In the genomic region with DNA sequence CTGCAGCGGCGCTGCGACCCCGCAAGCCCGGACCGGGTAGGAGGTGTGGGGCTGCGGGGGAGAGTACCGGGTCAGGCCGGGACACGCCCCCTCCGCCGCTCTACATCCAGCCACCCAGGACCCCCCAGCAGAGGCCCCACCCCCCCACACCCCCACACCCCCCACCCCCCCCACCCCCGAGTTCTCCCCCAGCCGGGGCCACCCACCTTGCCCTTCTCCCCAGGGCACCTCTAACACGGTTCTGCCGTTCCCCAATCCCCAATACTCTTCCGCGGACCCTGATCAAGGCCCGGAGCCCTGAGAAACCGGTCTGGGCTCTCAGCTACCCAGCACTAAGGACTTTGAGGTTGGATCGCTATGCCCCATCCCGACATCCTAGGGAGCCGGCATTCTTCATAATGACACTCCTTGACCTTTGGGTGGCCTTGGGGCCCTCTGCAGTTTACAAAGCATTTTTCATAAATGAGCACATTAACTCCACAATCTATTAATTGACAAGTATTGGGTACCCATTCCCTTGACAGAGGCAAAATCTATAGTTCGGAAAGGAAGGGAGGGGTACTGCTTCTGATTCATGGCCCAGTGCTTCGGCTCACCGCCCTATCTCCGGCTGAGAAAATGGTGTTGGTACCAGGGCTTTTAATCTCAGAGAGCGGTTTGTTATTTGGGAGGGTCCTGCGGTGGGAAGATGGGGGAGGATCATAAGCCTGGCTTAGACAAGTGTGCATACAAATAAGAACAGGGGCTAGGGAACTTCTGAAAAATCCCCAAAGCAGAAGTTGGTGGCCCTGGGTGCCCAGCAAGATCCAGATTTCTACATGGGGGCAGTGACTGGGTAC, we compare ENCODE assay signal across 1 cellular context.
TF ChIP-seq lines count a peak whose summit lies in the region.

No MANE protein-coding gene starts in this region.

TF ChIP-seq in IMR-90, 13 proteins besides CTCF, POLR2A, EP300 and RAD21 (continued from another document):
- no peak for TF ChIP-seq MAFK (IDR thresholded peaks at IDR 0.05; ENCODE audit: low read depth, low read length)
- TF ChIP-seq FOS (IDR thresholded peaks at IDR 0.05; ENCODE audit: low read depth, low read length), result no peak
- TF ChIP-seq SMC3 (IDR thresholded peaks at IDR 0.05; ENCODE audit: low read depth, low read length), result no peak
- TF ChIP-seq RCOR1 (IDR thresholded peaks at IDR 0.05; ENCODE audit: insufficient replicate concordance, low read length), result no peak
- TF ChIP-seq, protein P1, sequence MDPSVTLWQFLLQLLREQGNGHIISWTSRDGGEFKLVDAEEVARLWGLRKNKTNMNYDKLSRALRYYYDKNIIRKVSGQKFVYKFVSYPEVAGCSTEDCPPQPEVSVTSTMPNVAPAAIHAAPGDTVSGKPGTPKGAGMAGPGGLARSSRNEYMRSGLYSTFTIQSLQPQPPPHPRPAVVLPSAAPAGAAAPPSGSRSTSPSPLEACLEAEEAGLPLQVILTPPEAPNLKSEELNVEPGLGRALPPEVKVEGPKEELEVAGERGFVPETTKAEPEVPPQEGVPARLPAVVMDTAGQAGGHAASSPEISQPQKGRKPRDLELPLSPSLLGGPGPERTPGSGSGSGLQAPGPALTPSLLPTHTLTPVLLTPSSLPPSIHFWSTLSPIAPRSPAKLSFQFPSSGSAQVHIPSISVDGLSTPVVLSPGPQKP (IDR thresholded peaks at IDR 0.05; ENCODE audit: borderline replicate concordance, low read depth, low read length), result no peak
- no peak for TF ChIP-seq MAZ (IDR thresholded peaks at IDR 0.05; ENCODE audit: borderline replicate concordance, low read depth, low read length)
